ENCODE assay signal across 19 cellular contexts in genomic region chrX:21749924-21750323, GRCh38. TPM values are rescaled to one million over a fixed set of nuclear protein-coding genes. Genes with fewer than 3 reads are reported as not detected.
A peak's percentile ranks its signal among the peaks of the same experiment; 100 is the strongest.
DNase-seq lines count a peak whose midpoint lies in the region; ATAC-seq and TF ChIP-seq lines count a peak whose summit lies in the region.
"Had no signal": no experiment of that assay in that cellular context is flagged by ENCODE, and none has a peak within 500 bp of the region (broad histone marks: within the 10 kb centered on the region; RNA-seq: fewer than 3 reads in every experiment).

No MANE protein-coding gene starts in this region.

- ATAC-seq in aorta (ENCODE audit: low FRiP score) = no peak

- H3K36me3 ChIP-seq in neural progenitor cell (no peaks in the 10 kb centered on the region), aorta (ENCODE audit: control insufficient read depth in 1 of 2, insufficient read depth in 2 of 2, low read length in 1 of 2) (no peaks in the 10 kb centered on the region)
- H3K36me3 ChIP-seq: BLaER1, HAP-1 had no signal

- no peak overlapping the region for H2AFZ ChIP-seq in neural progenitor cell (replicated peaks)
- H2AFZ ChIP-seq: GM23248 had no signal

- DNase-seq in NCI-H2171 treated with DMSO at 0.1 percent for 48 hours (lab: John Stamatoyannopoulos, UW) (peak; percentile 21), NCI-H2171 (lab: John Stamatoyannopoulos, UW) (no peak), NCI-H82 treated with DMSO at 0.1 percent for 48 hours (lab: John Stamatoyannopoulos, UW; ENCODE audit: unreplicated experiment) (peak; percentile 37), neural progenitor cell (ENCODE audit: low spot score) (no peak), globus pallidus (ENCODE audit: low spot score) (no peak), aorta (no peak)
- no peak for DNase-seq in activated effector memory CD4-positive, alpha-beta T cell treated with anti-CD3 and anti-CD28 coated beads, Interleukin-2, amount 50 U/mL, for 16 hours
- DNase-seq: CD4-positive, alpha-beta memory T cell; DMS153; GDM1; GM23248 had no signal

- peaks cover 41% of the 10 kb centered on the region for H3K4me1 Mint-ChIP-seq in neural progenitor cell
- H3K4me1 Mint-ChIP-seq: CD14-positive monocyte; CD4-positive, alpha-beta memory T cell had no signal

- no peak overlapping the region for H3K4me2 ChIP-seq in neural progenitor cell
- H3K4me2 ChIP-seq: BLaER1 had no signal

- intact Hi-C loops in aorta (cut with DNase I) = loop anchor here (5.0 kb wide), 1 partner anchor 1223 kb away; no protein-coding TSS in a partner anchor

- H3K27ac ChIP-seq in neural progenitor cell = no peak overlapping the region
- no peak overlapping the region for H3K27ac ChIP-seq in aorta (ENCODE audit: low read depth in 1 of 2, low read length in 2 of 2)
- H3K27ac ChIP-seq: 22Rv1, BLaER1, GM23248 had no signal

- H3K9me3 ChIP-seq in neural progenitor cell (ENCODE audit: low read depth) (no peaks in the 10 kb centered on the region), aorta (ENCODE audit: control insufficient read depth, low read length) (no peaks in the 10 kb centered on the region)
- H3K9me3 ChIP-seq: BLaER1, HAP-1 had no signal

- H3K27me3 Mint-ChIP-seq in neural progenitor cell (ENCODE audit: insufficient read depth, low read depth) = peaks cover 4% of the 10 kb centered on the region

- no peaks in the 10 kb centered on the region for H3F3A ChIP-seq in neural progenitor cell (ENCODE audit: low read depth)

- WGBS in aorta, 2 donors = 68 to 92% methylated on average over 1 of the region's 1 CpG

- no peak overlapping the region for H3K9ac ChIP-seq in neural progenitor cell
- H3K9ac ChIP-seq: BLaER1, GM23248 had no signal

- no peaks in the 10 kb centered on the region for H4K20me1 ChIP-seq in neural progenitor cell (ENCODE audit: low read depth)
- H4K20me1 ChIP-seq: BLaER1 had no signal

- peaks cover 11% of the 10 kb centered on the region for H3K4me1 ChIP-seq in neural progenitor cell
- H3K4me1 ChIP-seq in aorta (ENCODE audit: control insufficient read depth in 1 of 2, insufficient read depth in 2 of 2, low read length in 2 of 2) = no peaks in the 10 kb centered on the region
- H3K4me1 ChIP-seq: BLaER1 had no signal

- H3K36me3 Mint-ChIP-seq in neural progenitor cell = no peaks in the 10 kb centered on the region
- H3K36me3 Mint-ChIP-seq: CD14-positive monocyte; CD4-positive, alpha-beta memory T cell had no signal

- H3K4me3 ChIP-seq in neural progenitor cell (no peak overlapping the region), aorta (ENCODE audit: low read length in 2 of 2) (no peak overlapping the region)
- H3K4me3 ChIP-seq: BLaER1, GM23248, HAP-1 had no signal

- no peak for TF ChIP-seq CTCF in neural progenitor cell (IDR thresholded peaks at IDR 0.05)

- peak overlapping the region; percentile 6 for H3K27ac Mint-ChIP-seq in neural progenitor cell
- H3K27ac Mint-ChIP-seq: CD14-positive monocyte; CD4-positive, alpha-beta memory T cell had no signal

- H3K9me3 Mint-ChIP-seq in neural progenitor cell = no peaks in the 10 kb centered on the region
- H3K9me3 Mint-ChIP-seq: CD14-positive monocyte; CD4-positive, alpha-beta memory T cell had no signal

- H3K79me2 ChIP-seq in neural progenitor cell (ENCODE audit: low read depth) = no peaks in the 10 kb centered on the region

- no peaks in the 10 kb centered on the region for H3K27me3 ChIP-seq in neural progenitor cell
- H3K27me3 ChIP-seq in aorta (ENCODE audit: control insufficient read depth in 1 of 2, insufficient read depth in 2 of 2, low read length in 1 of 2) = no peaks in the 10 kb centered on the region
- H3K27me3 ChIP-seq: BLaER1 had no signal

- H3K4me3 Mint-ChIP-seq in neural progenitor cell = no peak overlapping the region
- H3K4me3 Mint-ChIP-seq: CD14-positive monocyte; CD4-positive, alpha-beta memory T cell had no signal

RNA-seq across cellular contexts. Expression of gene SMPX, which starts 8.0 kb away (rescaled TPM):
- total RNA-seq in neural progenitor cell (ENCODE audit: low replicate concordance) (not detected in 2 replicates), aorta (1 to 10 TPM in 1 of 2 donors, under 1 TPM in 1; 0.81 to 1.0 TPM)
- 10 to 100 TPM in 1 of 2 donors, under 1 TPM in 1; 0.51 to 16.4 TPM for polyA plus RNA-seq in aorta
- total RNA-seq: A673; CD4-positive, alpha-beta memory T cell; Daoy; GM23248; HT-29 had no signal
- polyA plus RNA-seq: AG04450; CD14-positive monocyte; CD4-positive, alpha-beta memory T cell; GM23248 had no signal

Comparison
In these comparisons a context has a peak if more than half of its experiments do, and no peak if none do; other contexts are left out.
1. DNase-seq: peak in NCI-H2171 treated with DMSO at 0.1 percent for 48 hours (single experiment) and NCI-H82 treated with DMSO at 0.1 percent for 48 hours (single experiment); none in NCI-H2171 (single experiment), neural progenitor cell (single experiment), globus pallidus (single experiment), activated effector memory CD4-positive, alpha-beta T cell treated with anti-CD3 and anti-CD28 coated beads, Interleukin-2, amount 50 U/mL, for 16 hours (single experiment) and aorta (0 of 2).